ENCODE assay signal across 24 cellular contexts in genomic region chr11:94727766-94728165, GRCh38. TPM values are rescaled to one million over a fixed set of nuclear protein-coding genes. Genes with fewer than 3 reads are reported as not detected.
DNase-seq lines count a peak whose midpoint lies in the region; ATAC-seq, FAIRE-seq and TF ChIP-seq lines count a peak whose summit lies in the region.
"Had no signal": no experiment of that assay in that cellular context is flagged by ENCODE, and none has a peak within 500 bp of the region (broad histone marks: within the 10 kb centered on the region; RNA-seq: fewer than 3 reads in every experiment).

No MANE protein-coding gene starts in this region.

- H3K4me1 Mint-ChIP-seq in activated CD8-positive, alpha-beta T cell treated with anti-CD3 and anti-CD28 coated beads for 36 hours (ENCODE audit: low read depth): no peaks in the 10 kb centered on the region
- H3K4me1 Mint-ChIP-seq: B cell; CD4-positive, alpha-beta memory T cell had no signal

- intact Hi-C loops in activated CD8-positive, alpha-beta T cell treated with anti-CD3 and anti-CD28 coated beads for 36 hours (cut with micrococcal nuclease): no loop called here

- POLR2A ChIA-PET in activated CD8-positive, alpha-beta T cell treated with anti-CD3 and anti-CD28 coated beads for 36 hours (lab: Charles Lee): no interaction called here
- POLR2A ChIA-PET in RWPE1 (lab: Yijun Ruan, JAX; ENCODE audit: low non-redundant PET): no interaction called here

- H3K27ac ChIP-seq in keratinocyte (ENCODE audit: control insufficient read depth, insufficient read depth, low read length) (no peak overlapping the region), RWPE1 (no peak overlapping the region)
- H3K27ac ChIP-seq: 22Rv1, SK-N-MC had no signal

- no peaks in the 10 kb centered on the region for H3K9me3 ChIP-seq in keratinocyte (ENCODE audit: control insufficient read depth, low read depth, low read length)

- peaks cover 62% of the 10 kb centered on the region for H3K4me1 ChIP-seq in keratinocyte (ENCODE audit: control insufficient read depth, extremely low read depth, insufficient read depth, low read length)

- no peaks in the 10 kb centered on the region for H3K27me3 ChIP-seq in keratinocyte (ENCODE audit: control insufficient read depth, extremely low read depth, insufficient read depth, low read length)

- CTCF ChIA-PET in activated CD8-positive, alpha-beta T cell treated with anti-CD3 and anti-CD28 coated beads for 36 hours (lab: Charles Lee): no interaction called here
- CTCF ChIA-PET in RWPE1 (lab: Yijun Ruan, JAX): no interaction called here

- H4K20me1 ChIP-seq in keratinocyte (ENCODE audit: control insufficient read depth, extremely low read depth, insufficient read depth, low read length): no peaks in the 10 kb centered on the region

- ATAC-seq in activated CD8-positive, alpha-beta T cell treated with anti-CD3 and anti-CD28 coated beads for 36 hours: no peak
- no peak for ATAC-seq in HG03565 (IDR thresholded peaks at IDR 0.05; ENCODE audit: unreplicated experiment)
- ATAC-seq: GM23338, HCT116, Panc1 had no signal

- dilution Hi-C loops in keratinocyte (cut with MboI; ENCODE audit: extremely low pct_ligation_motif_present, low sequenced_read_pairs): no loop called here

- TF ChIP-seq CTCF in LNCaP clone FGC (IDR thresholded peaks at IDR 0.05; ENCODE audit: control insufficient read depth, extremely low read depth, insufficient read depth): no peak
- no peak for TF ChIP-seq CTCF in keratinocyte (optimal IDR thresholded peaks at IDR 0.05 in 1 of 3, IDR thresholded peaks at IDR 0.05 in 1 of 3, conservative IDR thresholded peaks at IDR 0.05 in 1 of 3; ENCODE audit: extremely low read depth in 1 of 3, insufficient read depth in 2 of 3, low read length in 3 of 3)
- no peak for TF ChIP-seq CTCF in activated CD8-positive, alpha-beta T cell treated with anti-CD3 and anti-CD28 coated beads for 36 hours (IDR thresholded peaks at IDR 0.05)
- TF ChIP-seq CTCF in RWPE1 (conservative IDR thresholded peaks at IDR 0.05; ENCODE audit: low read depth): no peak

- DNase-seq in DMS53 (lab: John Stamatoyannopoulos, UW): peak; percentile 32
- DNase-seq in DMS53 treated with DMSO at 0.1 percent for 48 hours (lab: John Stamatoyannopoulos, UW; ENCODE audit: unreplicated experiment): no peak
- DNase-seq in LNCaP clone FGC (ENCODE audit: low read depth): peak; percentile 85
- peak; percentile 97 for DNase-seq in NCI-H446 treated with DMSO at 0.1 percent for 48 hours (lab: John Stamatoyannopoulos, UW)
- no peak for DNase-seq in keratinocyte (ENCODE audit: low read depth, low spot score)
- no peak for DNase-seq in activated CD8-positive, alpha-beta T cell treated with anti-CD3 and anti-CD28 coated beads for 36 hours
- DNase-seq in RWPE1 (ENCODE audit: low spot score): no peak
- DNase-seq: Calu3; CD4-positive, alpha-beta memory T cell; DND-41; Karpas-422; NCI-H1417 treated with DMSO at 0.1 percent for 48 hours; NCI-H2081 treated with DMSO at 0.1 percent for 48 hours; NCI-H774; Right ventricle myocardium superior; T-helper 1 cell had no signal

- peak overlapping the region; percentile 30 for H3K4me2 ChIP-seq in keratinocyte (ENCODE audit: control insufficient read depth, extremely low read depth, insufficient read depth, low read depth, low read length)
- H3K4me2 ChIP-seq: GM23338 had no signal

- peaks cover 2% of the 10 kb centered on the region for H3K9me1 ChIP-seq in keratinocyte (ENCODE audit: control insufficient read depth, extremely low read depth, insufficient read depth, low read length)

- H3K36me3 ChIP-seq in keratinocyte (ENCODE audit: control insufficient read depth in 2 of 2, extremely low read depth in 1 of 2, insufficient read depth in 2 of 2, low read length in 2 of 2): peaks cover 13 to 35% of the 10 kb centered on the region in 2 experiments

- no peak overlapping the region for H3K4me3 Mint-ChIP-seq in activated CD8-positive, alpha-beta T cell treated with anti-CD3 and anti-CD28 coated beads for 36 hours
- H3K4me3 Mint-ChIP-seq: B cell; CD4-positive, alpha-beta memory T cell; GM23338 had no signal

- H3K9ac ChIP-seq in keratinocyte (ENCODE audit: control insufficient read depth, extremely low read depth, insufficient read depth, low read length): no peak overlapping the region

- FAIRE-seq in keratinocyte (lab: Jason Lieb, UNC): no peak

- H2AFZ ChIP-seq in keratinocyte (ENCODE audit: control insufficient read depth, low read length): no peak overlapping the region
- H2AFZ ChIP-seq: GM23338 had no signal

- peaks cover 3% of the 10 kb centered on the region for H3K27me3 Mint-ChIP-seq in activated CD8-positive, alpha-beta T cell treated with anti-CD3 and anti-CD28 coated beads for 36 hours

- H3K4me3 ChIP-seq in LNCaP clone FGC (ENCODE audit: low read depth, low read length): no peak overlapping the region
- no peak overlapping the region for H3K4me3 ChIP-seq in keratinocyte (ENCODE audit: control insufficient read depth in 2 of 3, extremely low read depth in 1 of 3, insufficient read depth in 2 of 3, low read depth in 1 of 3, low read length in 3 of 3)
- H3K4me3 ChIP-seq: GM23338, SK-N-MC had no signal

- H3K27ac Mint-ChIP-seq in activated CD8-positive, alpha-beta T cell treated with anti-CD3 and anti-CD28 coated beads for 36 hours: no peak overlapping the region
- H3K27ac Mint-ChIP-seq: B cell; CD4-positive, alpha-beta memory T cell; GM23338 had no signal

- H3K36me3 Mint-ChIP-seq in activated CD8-positive, alpha-beta T cell treated with anti-CD3 and anti-CD28 coated beads for 36 hours (ENCODE audit: low read depth): no peaks in the 10 kb centered on the region
- H3K36me3 Mint-ChIP-seq: CD4-positive, alpha-beta memory T cell had no signal

- H3K9me3 Mint-ChIP-seq in activated CD8-positive, alpha-beta T cell treated with anti-CD3 and anti-CD28 coated beads for 36 hours: no peaks in the 10 kb centered on the region
- H3K9me3 Mint-ChIP-seq: CD4-positive, alpha-beta memory T cell; GM23338 had no signal

- peaks cover 48% of the 10 kb centered on the region for H3K79me2 ChIP-seq in keratinocyte (ENCODE audit: control insufficient read depth, insufficient read depth, low read length)

RNA-seq across cellular contexts. Expression of gene AMOTL1, which starts 40.4 kb away (rescaled TPM):
- 62.4 to 110 TPM (median 86.5 TPM) in 3 replicates for polyA plus RNA-seq in keratinocyte
- 28.9 TPM for polyA plus RNA-seq in keratinocyte (2011; ENCODE audit: low read depth)
- polyA plus RNA-seq in keratinocyte (2011; cell fraction: cytosol; rRNA removed): 58.9 and 89.6 TPM in 2 replicates
- polyA plus RNA-seq in keratinocyte (2011; cell fraction: nucleus; rRNA removed): 149 and 163 TPM in 2 replicates
- 31.6 and 98.4 TPM in 2 replicates for polyA plus RNA-seq in keratinocyte (2012; ENCODE audit: low replicate concordance)
- polyA minus RNA-seq in keratinocyte: 140 to 193 TPM (median 155 TPM) in 3 replicates
- 103 TPM for polyA minus RNA-seq in keratinocyte (2011; cell fraction: cytosol; rRNA and poly(A)+ RNA removed)
- polyA minus RNA-seq in keratinocyte (2011; cell fraction: nucleus; rRNA and poly(A)+ RNA removed): 195 and 328 TPM in 2 replicates
- 1 to 10 TPM; 1.5 to 1.7 TPM for total RNA-seq in activated CD8-positive, alpha-beta T cell treated with anti-CD3 and anti-CD28 coated beads for 36 hours
- total RNA-seq: HT-29 had no signal

Comparison
In these comparisons a context has a peak if more than half of its experiments do, and no peak if none do; other contexts are left out.
1. DNase-seq: peak in DMS53 (single experiment), LNCaP clone FGC (single experiment) and NCI-H446 treated with DMSO at 0.1 percent for 48 hours (single experiment); none in DMS53 treated with DMSO at 0.1 percent for 48 hours (single experiment), keratinocyte (single experiment), activated CD8-positive, alpha-beta T cell treated with anti-CD3 and anti-CD28 coated beads for 36 hours (single experiment) and RWPE1 (single experiment).